In genomic region chr18:45775726-45776125, GRCh38 we compare ENCODE assay signal across 11 cellular contexts. TPM values are rescaled to one million over a fixed set of nuclear protein-coding genes. Genes with fewer than 3 reads are reported as not detected.
DNase-seq lines count a peak whose midpoint lies in the region; ATAC-seq and TF ChIP-seq lines count a peak whose summit lies in the region.
"Had no signal": no experiment of that assay in that cellular context is flagged by ENCODE, and none has a peak within 500 bp of the region (broad histone marks: within the 10 kb centered on the region; RNA-seq: fewer than 3 reads in every experiment).

No MANE protein-coding gene starts in this region.

- no peak for TF ChIP-seq CTCF in astrocyte of the cerebellum (IDR thresholded peaks at IDR 0.05; ENCODE audit: low read depth, low read length, missing control alignments)
- no peak for TF ChIP-seq CTCF in right lobe of liver (IDR thresholded peaks at IDR 0.05)
- TF ChIP-seq CTCF in suprapubic skin (IDR thresholded peaks at IDR 0.05) = no peak

- H3K4me3 Mint-ChIP-seq in activated CD4-positive, alpha-beta T cell treated with anti-CD3 and anti-CD28 coated beads for 36 hours = peak overlapping the region; percentile 75

- WGBS in right lobe of liver (ENCODE audit: insufficient coverage, low coverage, low lambda C conversion rate, missing lambda C conversion rate) = 40% methylated on average over 7 of the region's 8 CpGs
- WGBS in suprapubic skin = 32% methylated on average over 8 of the region's 8 CpGs

- POLR2A ChIA-PET in activated CD4-positive, alpha-beta T cell treated with anti-CD3 and anti-CD28 coated beads for 36 hours (lab: Charles Lee) = interaction anchor here (1.2 kb wide), 1 partner anchor 98 kb away, joined by 4 read pairs; no protein-coding TSS in a partner anchor

- TF ChIP-seq EP300 in suprapubic skin (IDR thresholded peaks at IDR 0.05) = no peak

- intact Hi-C loops in activated CD4-positive, alpha-beta T cell treated with anti-CD3 and anti-CD28 coated beads for 36 hours (cut with DNase I, micrococcal nuclease) = loop anchor here in 1 of 2 experiments (2.0 to 5.0 kb wide), 2 partner anchors 62 to 99 kb away; no protein-coding TSS in a partner anchor
- intact Hi-C loops in right lobe of liver (cut with DNase I) = no loop called here

- no peak for ATAC-seq in activated CD4-positive, alpha-beta T cell treated with anti-CD3 and anti-CD28 coated beads for 36 hours
- peak in 3 of 4 donors; percentile 11 to 41 (median 17) for ATAC-seq in right lobe of liver
- ATAC-seq in GM18868 (IDR thresholded peaks at IDR 0.05; ENCODE audit: unreplicated experiment) = no peak
- no peak for ATAC-seq in HG02981 (IDR thresholded peaks at IDR 0.05; ENCODE audit: unreplicated experiment)
- no peak for ATAC-seq in HG02623 (IDR thresholded peaks at IDR 0.05; ENCODE audit: unreplicated experiment)

- in situ Hi-C loops in astrocyte of the cerebellum (cut with HindIII; ENCODE audit: low sequenced_read_pairs) = no loop called here

- H3K9me3 Mint-ChIP-seq in activated CD4-positive, alpha-beta T cell treated with anti-CD3 and anti-CD28 coated beads for 36 hours (ENCODE audit: low read depth) = no peaks in the 10 kb centered on the region

- CTCF ChIA-PET in activated CD4-positive, alpha-beta T cell treated with anti-CD3 and anti-CD28 coated beads for 36 hours (lab: Charles Lee) = interaction anchor here (0.6 to 2.3 kb wide), 6 partner anchors 53 to 1070 kb away, joined by 3 to 10 read pairs (median 3); no protein-coding TSS in a partner anchor

- peaks cover 25% of the 10 kb centered on the region for H3K27me3 Mint-ChIP-seq in activated CD4-positive, alpha-beta T cell treated with anti-CD3 and anti-CD28 coated beads for 36 hours

- H3K4me3 ChIP-seq in astrocyte of the cerebellum (ENCODE audit: low read depth, low read length) = peak overlapping the region; percentile 40
- peak overlapping the region; percentile 50 to 60 (median 58) for H3K4me3 ChIP-seq in right lobe of liver
- H3K4me3 ChIP-seq in suprapubic skin = peak overlapping the region; percentile 70

- H3K36me3 Mint-ChIP-seq in activated CD4-positive, alpha-beta T cell treated with anti-CD3 and anti-CD28 coated beads for 36 hours (ENCODE audit: low read depth) = peaks cover 2% of the 10 kb centered on the region

- peak overlapping the region in 2 of 3 donors; percentile 47 to 59 for H3K27ac ChIP-seq in right lobe of liver
- H3K27ac ChIP-seq in suprapubic skin = peak overlapping the region; percentile 83
- H3K27ac ChIP-seq: C4-2B had no signal

- H3K4me1 ChIP-seq in right lobe of liver (no peaks in the 10 kb centered on the region), suprapubic skin (no peaks in the 10 kb centered on the region)

- H3K9me3 ChIP-seq in right lobe of liver = no peaks in the 10 kb centered on the region
- H3K9me3 ChIP-seq in suprapubic skin = no peaks in the 10 kb centered on the region

- H3K36me3 ChIP-seq in right lobe of liver = no peaks in the 10 kb centered on the region
- no peaks in the 10 kb centered on the region for H3K36me3 ChIP-seq in suprapubic skin

- H3K4me1 Mint-ChIP-seq in activated CD4-positive, alpha-beta T cell treated with anti-CD3 and anti-CD28 coated beads for 36 hours = peaks cover 16% of the 10 kb centered on the region

- no peak for DNase-seq in activated CD4-positive, alpha-beta T cell treated with anti-CD3 and anti-CD28 coated beads for 36 hours
- DNase-seq in activated CD4-positive, alpha-beta T cell treated with anti-CD3 and anti-CD28 coated beads for 1 hour = no peak
- DNase-seq in astrocyte of the cerebellum (ENCODE audit: low read depth) (no peak), right lobe of liver (no peak), suprapubic skin (ENCODE audit: low spot score in 2 of 2) (no peak)

- no peaks in the 10 kb centered on the region for H3K27me3 ChIP-seq in right lobe of liver
- H3K27me3 ChIP-seq in suprapubic skin = peaks cover 15% of the 10 kb centered on the region

- no peak overlapping the region for H3K27ac Mint-ChIP-seq in activated CD4-positive, alpha-beta T cell treated with anti-CD3 and anti-CD28 coated beads for 36 hours

- TF ChIP-seq POLR2A in right lobe of liver (IDR thresholded peaks at IDR 0.05) = no peak
- no peak for TF ChIP-seq POLR2A in suprapubic skin (IDR thresholded peaks at IDR 0.05)

RNA-seq across cellular contexts. Expression of gene SIGLEC15, which starts 49.7 kb away (rescaled TPM):
- not detected for total RNA-seq in activated CD4-positive, alpha-beta T cell treated with anti-CD3 and anti-CD28 coated beads for 36 hours
- under 1 TPM in 4 of 6 experiments, not detected in 2; 0.12 to 0.35 (median 0.19) TPM for total RNA-seq in right lobe of liver
- 1 to 10 TPM in 1 of 4 donors, under 1 TPM in 2, not detected in 1; 0.57 to 3.4 (median 0.98) TPM for total RNA-seq in suprapubic skin
- total RNA-seq: frontal cortex; T-helper 1 cell treated with Interleukin-12 subunit alpha and Interleukin-12 subunit beta and Interleukin-4 antibody, amounts not matched to agents 30 ng/mL and 1 ng/mL, for 36 hours had no signal

RNA-seq across cellular contexts. Expression of gene SLC14A1, which starts 51.7 kb away (rescaled TPM):
- total RNA-seq in activated CD4-positive, alpha-beta T cell treated with anti-CD3 and anti-CD28 coated beads for 36 hours = 1 to 10 TPM; 1.3 to 1.5 TPM
- total RNA-seq in right lobe of liver (1 to 10 TPM in 3 of 6 experiments, under 1 TPM in 3; 0.26 to 1.9 (median 1.0) TPM), suprapubic skin (10 to 100 TPM in 2 of 4 donors, 1 to 10 TPM in 2; 3.0 to 16.0 (median 10.1) TPM)

Comparison
In these comparisons a context has a peak if more than half of its experiments do, and no peak if none do; other contexts are left out.
1. ATAC-seq: peak in right lobe of liver (3 of 4); none in activated CD4-positive, alpha-beta T cell treated with anti-CD3 and anti-CD28 coated beads for 36 hours (single experiment), GM18868 (single experiment), HG02981 (single experiment) and HG02623 (single experiment).
2. Peak in every context shown above with its lines, with median percentiles within 50 percentile points of each other: H3K4me3 ChIP-seq.